In the genomic region with DNA sequence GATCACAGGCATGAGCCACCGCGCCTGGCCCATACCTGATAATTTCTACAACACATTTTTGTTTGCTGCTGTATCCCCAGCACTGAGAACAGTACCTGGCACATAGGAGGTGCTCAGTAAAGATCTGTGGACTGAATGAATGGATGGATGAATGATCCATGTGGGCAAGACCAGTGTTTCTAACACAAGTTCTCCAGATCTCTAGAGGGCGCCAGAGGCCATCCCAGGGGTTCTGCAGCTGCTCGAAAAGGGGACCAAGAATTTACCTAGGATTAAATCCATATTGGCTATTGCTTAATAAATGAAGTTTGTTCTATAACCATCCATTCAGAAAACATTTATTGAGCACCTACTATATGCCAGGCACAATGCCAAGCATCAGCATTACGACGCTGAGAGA, we compare ENCODE assay signal across 8 cellular contexts.
A peak's percentile ranks its signal among the peaks of the same experiment; 100 is the strongest.
DNase-seq lines count a peak whose midpoint lies in the region; ATAC-seq, FAIRE-seq and TF ChIP-seq lines count a peak whose summit lies in the region.

No MANE protein-coding gene starts in this region.

- TF ChIP-seq POLR2A in H54 (IDR thresholded peaks at IDR 0.05; ENCODE audit: low read depth, low read length) = no peak

- H3K9me3 Mint-ChIP-seq in nephron progenitor cell = no peaks in the 10 kb centered on the region
- no peaks in the 10 kb centered on the region for H3K9me3 Mint-ChIP-seq in effector memory CD8-positive, alpha-beta T cell

- peaks cover 51% of the 10 kb centered on the region for H3K27me3 Mint-ChIP-seq in nephron progenitor cell (ENCODE audit: low read depth, poor library complexity)
- peaks cover 17 to 74% of the 10 kb centered on the region in 2 donors for H3K27me3 Mint-ChIP-seq in effector memory CD8-positive, alpha-beta T cell

- DNase-seq in COR-L47 (lab: John Stamatoyannopoulos, UW) (peak; percentile 11), H54 (ENCODE audit: insufficient read length, low spot score) (peak; percentile 21), NCI-H526 treated with DMSO at 0.1 percent for 48 hours (lab: John Stamatoyannopoulos, UW) (peak; percentile 65), cerebellar cortex (ENCODE audit: low spot score) (peak; percentile 42), nephron progenitor cell (peak; percentile 65)
- no peak for DNase-seq in effector memory CD8-positive, alpha-beta T cell

- TF ChIP-seq CTCF in nephron progenitor cell (IDR thresholded peaks at IDR 0.05) = peak; percentile 76

- no peak overlapping the region for H3K4me3 Mint-ChIP-seq in nephron progenitor cell
- no peak overlapping the region for H3K4me3 Mint-ChIP-seq in effector memory CD8-positive, alpha-beta T cell

- H3K36me3 Mint-ChIP-seq in nephron progenitor cell (ENCODE audit: low read depth) = no peaks in the 10 kb centered on the region
- no peaks in the 10 kb centered on the region for H3K36me3 Mint-ChIP-seq in effector memory CD8-positive, alpha-beta T cell (ENCODE audit: insufficient read depth)

- no peaks in the 10 kb centered on the region for H3K4me1 Mint-ChIP-seq in nephron progenitor cell
- no peaks in the 10 kb centered on the region for H3K4me1 Mint-ChIP-seq in effector memory CD8-positive, alpha-beta T cell (ENCODE audit: low read depth in 2 of 2)

- ATAC-seq in GM21515 (IDR thresholded peaks at IDR 0.05; ENCODE audit: unreplicated experiment) = no peak
- no peak for ATAC-seq in effector memory CD8-positive, alpha-beta T cell (replicated peaks)
- no peak for ATAC-seq in HG02852 (IDR thresholded peaks at IDR 0.05; ENCODE audit: unreplicated experiment)

- no peak for FAIRE-seq in H54 (lab: Jason Lieb, UNC)

- no peak overlapping the region for H3K27ac Mint-ChIP-seq in nephron progenitor cell
- H3K27ac Mint-ChIP-seq in effector memory CD8-positive, alpha-beta T cell = no peak overlapping the region

Comparison
In these comparisons a context has a peak if more than half of its experiments do, and no peak if none do; other contexts are left out.
1. DNase-seq: peak in COR-L47 (single experiment), H54 (single experiment), NCI-H526 treated with DMSO at 0.1 percent for 48 hours (single experiment), cerebellar cortex (single experiment) and nephron progenitor cell (single experiment); none in effector memory CD8-positive, alpha-beta T cell (0 of 3).